Comparison of ENCODE assay signal across 19 cellular contexts in genomic region chr10:119383174-119383856, GRCh38.
DNase-seq lines count a peak whose midpoint lies in the region; ATAC-seq and TF ChIP-seq lines count a peak whose summit lies in the region.
"Had no signal": no experiment of that assay in that cellular context is flagged by ENCODE, and none has a peak within 500 bp of the region (broad histone marks: within the 10 kb centered on the region; RNA-seq: fewer than 3 reads in every experiment).

No MANE protein-coding gene starts in this region.

- 92% methylated on average over 11 of the region's 11 CpGs for WGBS in smooth muscle cell (ENCODE audit: low lambda C conversion rate)

- no peaks in the 10 kb centered on the region for H3K9me3 Mint-ChIP-seq in CD8-positive, alpha-beta T cell
- H3K9me3 Mint-ChIP-seq in effector memory CD8-positive, alpha-beta T cell, result no peaks in the 10 kb centered on the region
- H3K9me3 Mint-ChIP-seq in osteocyte (ENCODE audit: unreplicated experiment), result no peaks in the 10 kb centered on the region
- H3K9me3 Mint-ChIP-seq: brain had no signal

- CTCF ChIA-PET in CD8-positive, alpha-beta T cell (lab: Charles Lee), result interaction anchor here (0.6 kb wide), 1 partner anchor 754 kb away, joined by 3 read pairs; no protein-coding TSS in a partner anchor

- H3K4me2 ChIP-seq in BLaER1 treated with 17β-estradiol and CSF1 and Interleukin-3, amounts not matched to agents 10 nM and 100 nM, result peak overlapping the region; percentile 63 to 84 (median 81)
- no peak overlapping the region for H3K4me2 ChIP-seq in smooth muscle cell

- H4K20me1 ChIP-seq in BLaER1 treated with 17β-estradiol and CSF1 and Interleukin-3, amounts not matched to agents 10 nM and 100 nM, result no peaks in the 10 kb centered on the region
- no peaks in the 10 kb centered on the region for H4K20me1 ChIP-seq in smooth muscle cell (ENCODE audit: low read depth)

- H3K27ac Mint-ChIP-seq in CD8-positive, alpha-beta T cell, result peak overlapping the region; percentile 2
- H3K27ac Mint-ChIP-seq in effector memory CD8-positive, alpha-beta T cell, result peak overlapping the region; percentile 81 to 88
- no peak overlapping the region for H3K27ac Mint-ChIP-seq in osteocyte (ENCODE audit: unreplicated experiment)
- H3K27ac Mint-ChIP-seq: brain had no signal

- H2AFZ ChIP-seq in smooth muscle cell (ENCODE audit: low read depth), result no peak overlapping the region

- peaks cover 23% of the 10 kb centered on the region for H3K4me1 Mint-ChIP-seq in CD8-positive, alpha-beta T cell (ENCODE audit: low read depth)
- peaks cover 22 to 27% of the 10 kb centered on the region in 2 donors for H3K4me1 Mint-ChIP-seq in effector memory CD8-positive, alpha-beta T cell (ENCODE audit: low read depth in 2 of 2)
- no peaks in the 10 kb centered on the region for H3K4me1 Mint-ChIP-seq in osteocyte (ENCODE audit: unreplicated experiment)

- no peaks in the 10 kb centered on the region for H3K79me2 ChIP-seq in smooth muscle cell (ENCODE audit: low read depth)

- peak overlapping the region in 9 of 11 experiments; percentile 49 to 73 (median 61); a peak in 18 of 22 replicates for H3K9ac ChIP-seq in BLaER1 treated with 17β-estradiol and CSF1 and Interleukin-3, amounts not matched to agents 10 nM and 100 nM
- no peak overlapping the region for H3K9ac ChIP-seq in smooth muscle cell (ENCODE audit: low read depth)

- H3K36me3 ChIP-seq in BLaER1 treated with 17β-estradiol and CSF1 and Interleukin-3, amounts not matched to agents 10 nM and 100 nM, result no peaks in the 10 kb centered on the region
- H3K36me3 ChIP-seq in CD8-positive, alpha-beta T cell (ENCODE audit: insufficient read depth, low read length), result peaks cover 5% of the 10 kb centered on the region
- no peaks in the 10 kb centered on the region for H3K36me3 ChIP-seq in smooth muscle cell (ENCODE audit: low read depth)
- H3K36me3 ChIP-seq: transverse colon had no signal

- no peaks in the 10 kb centered on the region for H3K27me3 Mint-ChIP-seq in CD8-positive, alpha-beta T cell (ENCODE audit: low read depth)
- H3K27me3 Mint-ChIP-seq in effector memory CD8-positive, alpha-beta T cell, result no peaks in the 10 kb centered on the region
- H3K27me3 Mint-ChIP-seq in osteocyte (ENCODE audit: unreplicated experiment), result no peaks in the 10 kb centered on the region
- H3K27me3 Mint-ChIP-seq: brain had no signal

- no peaks in the 10 kb centered on the region for H3F3A ChIP-seq in smooth muscle cell (ENCODE audit: low read depth)

- H3K36me3 Mint-ChIP-seq in CD8-positive, alpha-beta T cell, result peaks cover 53% of the 10 kb centered on the region
- no peaks in the 10 kb centered on the region for H3K36me3 Mint-ChIP-seq in effector memory CD8-positive, alpha-beta T cell (ENCODE audit: insufficient read depth)
- peaks cover 42% of the 10 kb centered on the region for H3K36me3 Mint-ChIP-seq in osteocyte (ENCODE audit: unreplicated experiment)

- H3K4me3 ChIP-seq in BLaER1 treated with 17β-estradiol and CSF1 and Interleukin-3, amounts not matched to agents 10 nM and 100 nM, result peak overlapping the region in 1 of 10 experiments; percentile 0; a peak in 1 of 20 replicates
- no peak overlapping the region for H3K4me3 ChIP-seq in CD8-positive, alpha-beta T cell (ENCODE audit: low read depth, low read length)
- H3K4me3 ChIP-seq in smooth muscle cell, result no peak overlapping the region
- H3K4me3 ChIP-seq: esophagus muscularis mucosa, transverse colon had no signal

- ATAC-seq in CD8-positive, alpha-beta T cell, result no peak
- ATAC-seq in effector memory CD8-positive, alpha-beta T cell (replicated peaks), result peak; percentile 59
- ATAC-seq in GM18517 (IDR thresholded peaks at IDR 0.05; ENCODE audit: unreplicated experiment), result no peak

- H3K27ac ChIP-seq in BLaER1 treated with 17β-estradiol and CSF1 and Interleukin-3, amounts not matched to agents 10 nM and 100 nM, result peak overlapping the region; percentile 45 to 87 (median 79); a peak in 21 of 22 replicates
- H3K27ac ChIP-seq in CD8-positive, alpha-beta T cell (ENCODE audit: low read depth, low read length), result peak overlapping the region; percentile 27
- no peak overlapping the region for H3K27ac ChIP-seq in smooth muscle cell (ENCODE audit: low read depth)
- H3K27ac ChIP-seq: C4-2B, esophagus muscularis mucosa, transverse colon had no signal

- H3K27me3 ChIP-seq in BLaER1 treated with 17β-estradiol and CSF1 and Interleukin-3, amounts not matched to agents 10 nM and 100 nM, result no peaks in the 10 kb centered on the region
- H3K27me3 ChIP-seq in CD8-positive, alpha-beta T cell (ENCODE audit: insufficient read depth, low read length), result no peaks in the 10 kb centered on the region
- H3K27me3 ChIP-seq in smooth muscle cell (ENCODE audit: low read depth), result no peaks in the 10 kb centered on the region
- H3K27me3 ChIP-seq: esophagus muscularis mucosa, transverse colon had no signal

- no peak for TF ChIP-seq CTCF in CD8-positive, alpha-beta T cell (IDR thresholded peaks at IDR 0.05)
- no peak for TF ChIP-seq CTCF in osteocyte (IDR thresholded peaks at IDR 0.05)
- no peak for TF ChIP-seq CTCF in smooth muscle cell (IDR thresholded peaks at IDR 0.05; ENCODE audit: borderline replicate concordance, insufficient read depth, poor library complexity, severe bottlenecking)

- no peak for DNase-seq in CD8-positive, alpha-beta T cell
- DNase-seq in NOMO-1 (lab: John Stamatoyannopoulos, UW; ENCODE audit: unreplicated experiment in 2 of 2) (peak; percentile 62 to 87), osteocyte (ENCODE audit: extremely low spot score, unreplicated experiment) (no peak), smooth muscle cell (lab: John Stamatoyannopoulos, UW; ENCODE audit: unreplicated experiment) (no peak)
- DNase-seq in effector memory CD8-positive, alpha-beta T cell, result no peak
- DNase-seq: activated CD4-positive, alpha-beta T cell treated with anti-CD3 and anti-CD28 coated beads, Interleukin-2, amount 50 U/mL, for 48 hours; activated gamma-delta T cell treated with Interleukin-2 at 50 U/mL for 16 hours; EL; H7; midbrain; NCI-H1092; SHP77; T1000; transverse colon had no signal

- H3K4me3 Mint-ChIP-seq in CD8-positive, alpha-beta T cell, result no peak overlapping the region
- H3K4me3 Mint-ChIP-seq in effector memory CD8-positive, alpha-beta T cell, result peak overlapping the region in 1 of 2 donors; percentile 40
- no peak overlapping the region for H3K4me3 Mint-ChIP-seq in osteocyte (ENCODE audit: unreplicated experiment)
- H3K4me3 Mint-ChIP-seq: brain had no signal

- POLR2A ChIA-PET in CD8-positive, alpha-beta T cell (lab: Charles Lee), result no interaction called here

- intact Hi-C loops in CD8-positive, alpha-beta T cell (cut with DNase I, micrococcal nuclease), result no loop called here

- H3K4me1 ChIP-seq in BLaER1 treated with 17β-estradiol and CSF1 and Interleukin-3, amounts not matched to agents 10 nM and 100 nM, result peaks cover 31 to 59% (median 46%) of the 10 kb centered on the region in 10 experiments
- peaks cover 10% of the 10 kb centered on the region for H3K4me1 ChIP-seq in CD8-positive, alpha-beta T cell (ENCODE audit: insufficient read depth, low read length)
- H3K4me1 ChIP-seq in smooth muscle cell (ENCODE audit: low read depth), result no peaks in the 10 kb centered on the region

- H3K9me3 ChIP-seq in BLaER1 treated with 17β-estradiol and CSF1 and Interleukin-3, amounts not matched to agents 10 nM and 100 nM (replicated peaks in 1 of 11), result peaks cover 0 to 45% (median 12%) of the 10 kb centered on the region in 11 experiments; a peak in 11 of 22 replicates
- H3K9me3 ChIP-seq in CD8-positive, alpha-beta T cell (ENCODE audit: low read length), result no peaks in the 10 kb centered on the region
- no peaks in the 10 kb centered on the region for H3K9me3 ChIP-seq in smooth muscle cell (replicated peaks; ENCODE audit: low read depth)
- H3K9me3 ChIP-seq: esophagus muscularis mucosa, transverse colon had no signal

Comparison
In these comparisons a context has a peak if more than half of its experiments do, and no peak if none do; other contexts are left out.
1. DNase-seq: peak in NOMO-1 (2 of 2); none in CD8-positive, alpha-beta T cell (0 of 7), effector memory CD8-positive, alpha-beta T cell (0 of 3), osteocyte (single experiment) and smooth muscle cell (single experiment).